ENCODE assay signal across 8 cellular contexts in genomic region chr2:120552800-120553471, GRCh38.
DNase-seq lines count a peak whose midpoint lies in the region; ATAC-seq and TF ChIP-seq lines count a peak whose summit lies in the region.

No MANE protein-coding gene starts in this region.

- CTCF ChIA-PET in Panc1 (lab: Charles Lee): interaction anchor here (0.7 kb wide), 2 partner anchors 46 to 127 kb away, joined by 3 read pairs; no protein-coding TSS in a partner anchor

- H3K9ac ChIP-seq in endodermal cell (ENCODE audit: extremely low read depth, low read length, poor library complexity, severe bottlenecking): no peak overlapping the region

- TF ChIP-seq CTCF in Panc1 (IDR thresholded peaks at IDR 0.05) (no peak; the same call in 1 of the 2 replicates), endodermal cell (conservative IDR thresholded peaks at IDR 0.05) (peak; percentile 93), lung (IDR thresholded peaks at IDR 0.05; ENCODE audit: control extremely low read depth, extremely low read depth) (peak; percentile 16), tibial artery (IDR thresholded peaks at IDR 0.05) (peak; percentile 74 to 79)

- H3K4me3 ChIP-seq in Panc1 (ENCODE audit: low read depth in 2 of 2, low read length in 2 of 2) (no peak overlapping the region), endodermal cell (ENCODE audit: low read length) (no peak overlapping the region), lung (no peak overlapping the region), tibial artery (no peak overlapping the region)

- H3K9me3 Mint-ChIP-seq in endodermal cell: no peaks in the 10 kb centered on the region

- H3K4me1 ChIP-seq in Panc1 (ENCODE audit: control insufficient read depth, insufficient read depth, low read length) (no peaks in the 10 kb centered on the region), endodermal cell (ENCODE audit: control insufficient read depth, insufficient read depth, low read length) (no peaks in the 10 kb centered on the region), lung (ENCODE audit: control insufficient read depth in 2 of 2, insufficient read depth in 2 of 2, low read length in 2 of 2) (peaks cover 10 to 15% of the 10 kb centered on the region in 2 donors), tibial artery (peaks cover 0 to 30% (median 23%) of the 10 kb centered on the region in 4 donors)

- DNase-seq in CD1c-positive myeloid dendritic cell (ENCODE audit: extremely low spot score): peak; percentile 58
- DNase-seq in Panc1 (ENCODE audit: low read depth, low spot score): peak; percentile 7
- peak; percentile 98 for DNase-seq in endodermal cell
- peak; percentile 84 for DNase-seq in lung (ENCODE audit: low spot score)
- peak; percentile 75 to 93 for DNase-seq in tibial artery
- no peak for DNase-seq in DMS114 treated with DMSO at 0.1 percent for 48 hours (lab: John Stamatoyannopoulos, UW; ENCODE audit: unreplicated experiment)
- no peak for DNase-seq in stimulated activated naive CD4-positive, alpha-beta T cell (lab: John Stamatoyannopoulos, UW)

- 12 to 19% methylated on average over 18 to 23 of the region's 23 CpGs for WGBS in endodermal cell (ENCODE audit: insufficient coverage in 1 of 2, insufficient read length in 1 of 2), 2 experiments
- 13 to 14% methylated on average over 23 of the region's 23 CpGs for WGBS in lung, 2 donors

- H3K36me3 ChIP-seq in Panc1 (ENCODE audit: control insufficient read depth, insufficient read depth, low read length) (no peaks in the 10 kb centered on the region), endodermal cell (ENCODE audit: control insufficient read depth, insufficient read depth, low read length) (no peaks in the 10 kb centered on the region), lung (ENCODE audit: control insufficient read depth in 2 of 2, insufficient read depth in 2 of 2, low read length in 2 of 2) (no peaks in the 10 kb centered on the region), tibial artery (no peaks in the 10 kb centered on the region)

- BruUV-seq in Panc1 (replicated peaks; lab: Mats Ljungman, UMichigan): no TSS peak

- H3K27me3 ChIP-seq in Panc1 (ENCODE audit: control insufficient read depth, insufficient read depth, low read length) (no peaks in the 10 kb centered on the region), endodermal cell (ENCODE audit: control insufficient read depth, insufficient read depth, low read length, poor library complexity, severe bottlenecking) (peaks cover 33% of the 10 kb centered on the region), lung (ENCODE audit: control insufficient read depth, insufficient read depth) (no peaks in the 10 kb centered on the region), tibial artery (no peaks in the 10 kb centered on the region)

- H3K9me3 ChIP-seq in Panc1 (ENCODE audit: control insufficient read depth, insufficient read depth, low read depth, low read length) (no peaks in the 10 kb centered on the region), endodermal cell (ENCODE audit: control insufficient read depth, low read length) (no peaks in the 10 kb centered on the region), lung (ENCODE audit: control insufficient read depth in 2 of 2, insufficient read depth in 1 of 2, low read length in 1 of 2) (no peaks in the 10 kb centered on the region), tibial artery (no peaks in the 10 kb centered on the region)

- in situ Hi-C loops in Panc1 (cut with HindIII; ENCODE audit: low pct_unique_long_range_greater_than_20kb, low sequenced_read_pairs): no loop called here

- peaks cover 52% of the 10 kb centered on the region for H3K27me3 Mint-ChIP-seq in endodermal cell (ENCODE audit: insufficient read depth)

- POLR2A ChIA-PET in Panc1 (lab: Charles Lee): no interaction called here

- H3K4me1 Mint-ChIP-seq in endodermal cell: peaks cover 19% of the 10 kb centered on the region

- ATAC-seq in HG02885 (IDR thresholded peaks at IDR 0.05; ENCODE audit: poor library complexity, unreplicated experiment) (peak; percentile 82), Panc1 (peak; percentile 92), lung (ENCODE audit: insufficient read depth, low FRiP score) (peak; percentile 91)

- intact Hi-C loops in Panc1 (cut with micrococcal nuclease; ENCODE audit: unreplicated experiment): no loop called here
- intact Hi-C loops in tibial artery (cut with DNase I; ENCODE audit: low total_unique reads): loop anchor here (2.0 to 10.0 kb wide), 2 partner anchors 122 to 208 kb away; no protein-coding TSS in a partner anchor

- peak overlapping the region; percentile 48 for H3K4me3 Mint-ChIP-seq in endodermal cell

- H3K36me3 Mint-ChIP-seq in endodermal cell (ENCODE audit: low read depth): no peaks in the 10 kb centered on the region

- peak overlapping the region; percentile 44 for H3K27ac Mint-ChIP-seq in endodermal cell

- H3K27ac ChIP-seq in Panc1 (ENCODE audit: low read length): no peak overlapping the region
- no peak overlapping the region for H3K27ac ChIP-seq in endodermal cell (ENCODE audit: low read depth, low read length)
- peak overlapping the region in 1 of 2 donors; percentile 46 for H3K27ac ChIP-seq in lung (ENCODE audit: low read depth in 1 of 2, low read length in 1 of 2)
- no peak overlapping the region for H3K27ac ChIP-seq in tibial artery

Comparison
In these comparisons a context has a peak if more than half of its experiments do, and no peak if none do; other contexts are left out.
1. DNase-seq: peak in CD1c-positive myeloid dendritic cell (single experiment), Panc1 (single experiment), endodermal cell (single experiment), lung (single experiment) and tibial artery (2 of 2); none in DMS114 treated with DMSO at 0.1 percent for 48 hours (single experiment) and stimulated activated naive CD4-positive, alpha-beta T cell (0 of 6).
2. Peak in every context shown above with its lines, with median percentiles within 50 percentile points of each other: ATAC-seq.